In genomic region chr2:89841476-89841840, GRCh38 we compare ENCODE assay signal across 19 cellular contexts.
"Had no signal": no experiment of that assay in that cellular context is flagged by ENCODE, and none has a peak within 500 bp of the region (broad histone marks: within the 10 kb centered on the region; RNA-seq: fewer than 3 reads in every experiment).

No MANE protein-coding gene starts in this region.

- H3K36me3 ChIP-seq: heart left ventricle, left ventricle myocardium inferior, thyroid gland had no signal

- H3K9me3 ChIP-seq: thyroid gland had no signal

- DNase-seq: activated CD4-positive, alpha-beta T cell treated with anti-CD3 and anti-CD28 coated beads for 48 hours; activated CD4-positive, CD25-positive, alpha-beta regulatory T cell; activated CD8-positive, alpha-beta T cell treated with anti-CD3 and anti-CD28 coated beads for 36 hours; activated naive CD4-positive, alpha-beta T cell treated with Interleukin-2 at 50 U/mL for 16 hours; activated naive CD8-positive, alpha-beta T cell treated with anti-CD3 and anti-CD28 coated beads, Interleukin-2, amount 10 ng/mL, durations not matched to agents 7 days and 5 days; activated T-cell treated with anti-CD3 and anti-CD28 coated beads, Interleukin-2, amount 50 U/mL, for 1 hour; amygdala; erythroblast; heart left ventricle; kidney glomerular epithelial cell; left ventricle myocardium inferior; mammary epithelial cell; occipital lobe; retina; stimulated activated naive CD4-positive, alpha-beta T cell treated with Interleukin-2 at 50 U/mL for 16 hours; T-helper 9 cell; thyroid gland had no signal

- ATAC-seq: activated CD8-positive, alpha-beta T cell treated with anti-CD3 and anti-CD28 coated beads for 36 hours had no signal

- H3K27me3 ChIP-seq: thyroid gland had no signal

- H3K4me3 ChIP-seq: heart left ventricle, left ventricle myocardium inferior, thyroid gland had no signal

- FAIRE-seq: endometrium, frontal cortex had no signal

- H3K27ac ChIP-seq: heart left ventricle, left ventricle myocardium inferior, thyroid gland had no signal

- H3K4me1 ChIP-seq: heart left ventricle, left ventricle myocardium inferior, thyroid gland had no signal
